ENCODE assay signal across 9 cellular contexts in genomic region chr5:4440536-4440935, GRCh38.
"Had no signal": no experiment of that assay in that cellular context is flagged by ENCODE, and none has a peak within 500 bp of the region (broad histone marks: within the 10 kb centered on the region; RNA-seq: fewer than 3 reads in every experiment).

No MANE protein-coding gene starts in this region.

- H3K36me3 Mint-ChIP-seq: IgD-negative memory B cell had no signal

- H3K4me3 Mint-ChIP-seq: HFFc6, IgD-negative memory B cell had no signal

- H3K27ac Mint-ChIP-seq: HFFc6, IgD-negative memory B cell had no signal

- H3K4me3 ChIP-seq: GM23248, HAP-1 had no signal

- DNase-seq: GM23248, GOT3, H7, HFFc6, KG1 had no signal

- H3K9me3 ChIP-seq: HAP-1 had no signal

- H3K36me3 ChIP-seq: HAP-1 had no signal

- ATAC-seq: HCT116 had no signal

- H3K27me3 Mint-ChIP-seq: IgD-negative memory B cell had no signal

- H2AFZ ChIP-seq: GM23248 had no signal

- H3K4me1 Mint-ChIP-seq: IgD-negative memory B cell had no signal

- H3K9ac ChIP-seq: GM23248 had no signal

- H3K4me1 ChIP-seq: HAP-1 had no signal

- H3K27ac ChIP-seq: GM23248, HL-60 had no signal
